29 cellular contexts compared by ENCODE assay signal in the genomic region with DNA sequence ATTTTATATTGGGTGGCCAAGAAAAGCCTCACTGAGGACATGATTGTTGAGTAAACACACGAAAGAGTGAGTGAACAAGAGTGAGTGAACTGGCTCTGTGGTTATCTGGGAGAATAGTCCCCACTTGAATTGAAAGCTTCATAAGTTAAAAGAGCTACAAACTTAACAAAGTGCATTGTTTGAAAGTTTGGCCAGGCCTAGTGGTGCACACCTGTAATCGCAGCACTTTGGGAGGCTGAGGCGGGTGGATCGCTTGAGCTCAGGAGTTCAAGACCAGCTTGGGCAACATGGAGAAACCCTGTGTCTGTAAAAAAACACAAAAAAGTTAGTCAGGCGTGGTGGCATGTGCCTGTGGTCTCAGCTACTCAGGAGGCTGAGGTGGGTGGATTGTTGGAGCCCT.
"Had no signal": no experiment of that assay in that cellular context is flagged by ENCODE, and none has a peak within 500 bp of the region (broad histone marks: within the 10 kb centered on the region; RNA-seq: fewer than 3 reads in every experiment).

No MANE protein-coding gene starts in this region.

- H3K27ac ChIP-seq: ascending aorta, body of pancreas, SJCRH30, VCaP had no signal

- FAIRE-seq: bronchial epithelial cell, K562 had no signal

- H3K9me3 ChIP-seq: ascending aorta, body of pancreas, SJCRH30, SK-N-SH had no signal

- H3K4me1 Mint-ChIP-seq: activated CD4-positive, alpha-beta T cell treated with anti-CD3 and anti-CD28 coated beads for 36 hours had no signal

- H3K9me2 ChIP-seq: SK-N-SH had no signal

- H3K27ac Mint-ChIP-seq: activated CD4-positive, alpha-beta T cell treated with anti-CD3 and anti-CD28 coated beads for 36 hours; activated CD8-positive, alpha-beta T cell treated with anti-CD3 and anti-CD28 coated beads, Interleukin-2, amount 10 ng/mL, durations not matched to agents 7 days and 5 days had no signal

- DNase-seq: activated CD4-positive, alpha-beta T cell treated with anti-CD3 and anti-CD28 coated beads for 36 hours; activated CD8-positive, alpha-beta memory T cell treated with anti-CD3 and anti-CD28 coated beads, Interleukin-2, amount 50 U/mL, for 48 hours; activated CD8-positive, alpha-beta T cell treated with anti-CD3 and anti-CD28 coated beads, Interleukin-2, amount 10 ng/mL, durations not matched to agents 7 days and 5 days; activated naive CD4-positive, alpha-beta T cell treated with anti-CD3 and anti-CD28 coated beads, Interleukin-2, amount 50 U/mL, for 16 hours; activated T-cell treated with anti-CD3 and anti-CD28 coated beads, Interleukin-2, amount 50 U/mL, for 1 hour; amniotic stem cell; body of pancreas; central memory CD4-positive, alpha-beta T cell; Kasumi-1; NCI-H1048; NCI-H1694; NCI-H2029; NCI-H2107; NCI-H2171 treated with DMSO at 0.1 percent for 48 hours; NCI-H345; NCI-H510A; NCI-H526 treated with DMSO at 0.1 percent for 48 hours; NCI-H82; OCI-M1; RPMI8226; SJCRH30; SK-N-SH; T-helper 1 cell had no signal

- H3K27me3 Mint-ChIP-seq: activated CD4-positive, alpha-beta T cell treated with anti-CD3 and anti-CD28 coated beads for 36 hours had no signal

- H3K9ac ChIP-seq: SK-N-SH had no signal

- H3K4me3 ChIP-seq: ascending aorta, body of pancreas, K562, SJCRH30 had no signal

- H3K4me3 Mint-ChIP-seq: activated CD4-positive, alpha-beta T cell treated with anti-CD3 and anti-CD28 coated beads for 36 hours; activated CD8-positive, alpha-beta T cell treated with anti-CD3 and anti-CD28 coated beads, Interleukin-2, amount 10 ng/mL, durations not matched to agents 7 days and 5 days had no signal

- ATAC-seq: activated CD4-positive, alpha-beta T cell treated with anti-CD3 and anti-CD28 coated beads for 36 hours; activated CD8-positive, alpha-beta T cell treated with anti-CD3 and anti-CD28 coated beads, Interleukin-2, amount 10 ng/mL, durations not matched to agents 7 days and 5 days; body of pancreas; K562; Panc1; Right ventricle myocardium inferior had no signal

- H3K4me2 ChIP-seq: SK-N-SH had no signal

- H3K27me3 ChIP-seq: ascending aorta, body of pancreas, SJCRH30 had no signal

- H3K4me1 ChIP-seq: ascending aorta, body of pancreas, SJCRH30 had no signal
